8 cellular contexts compared by ENCODE assay signal in genomic region chr11:832529-833113, GRCh38. TPM values are rescaled to one million over a fixed set of nuclear protein-coding genes. Genes with fewer than 3 reads are reported as not detected.
DNase-seq lines count a peak whose midpoint lies in the region; ATAC-seq and TF ChIP-seq lines count a peak whose summit lies in the region.

CD151 (plus strand) TSS chr11:832952; CDS start chr11:836070, 3,118 bp downstream.

- POLR2A ChIA-PET in CD8-positive, alpha-beta T cell (lab: Charles Lee): interaction anchor here (1.2 to 4.9 kb wide), 3 partner anchors 9 to 21 kb away, joined by 4 to 24 read pairs (median 16); partner anchors contain the start of genes PNPLA2, POLR2L and TSPAN4
- POLR2A ChIA-PET in naive thymus-derived CD8-positive, alpha-beta T cell (lab: Charles Lee): interaction anchor here (1.0 to 12.0 kb wide), 4 partner anchors 10 to 42 kb away, joined by 3 to 127 read pairs (median 28); partner anchors contain the start of genes CEND1, PNPLA2, POLR2L and RPLP2

- peaks cover 20% of the 10 kb centered on the region for H3K27me3 Mint-ChIP-seq in CD8-positive, alpha-beta T cell (ENCODE audit: low read depth)
- peaks cover 0 to 25% (median 12%) of the 10 kb centered on the region in 5 donors for H3K27me3 Mint-ChIP-seq in naive thymus-derived CD8-positive, alpha-beta T cell

- peak within 1 kb of the TSS; percentile 41 for H3K4me3 ChIP-seq in CD8-positive, alpha-beta T cell (ENCODE audit: low read depth, low read length)
- peak within 1 kb of the TSS; percentile 47 to 55 for H3K4me3 ChIP-seq in aorta (ENCODE audit: low read length in 2 of 2)

- no peak within 1 kb of the TSS for H3K27ac ChIP-seq in CD8-positive, alpha-beta T cell (ENCODE audit: low read depth, low read length)
- H3K27ac ChIP-seq in aorta (ENCODE audit: low read depth in 1 of 2, low read length in 2 of 2): peak within 1 kb of the TSS; percentile 49 to 95

- H3K27me3 ChIP-seq in CD8-positive, alpha-beta T cell (ENCODE audit: insufficient read depth, low read length): peaks cover 11% of the 10 kb centered on the region
- H3K27me3 ChIP-seq in aorta (ENCODE audit: control insufficient read depth in 1 of 2, insufficient read depth in 2 of 2, low read length in 1 of 2): no peaks in the 10 kb centered on the region

- WGBS in aorta, 2 donors: 1% methylated on average over 41 to 67 of the region's 67 CpGs

- no peak within 1 kb of the TSS for H3K27ac Mint-ChIP-seq in CD8-positive, alpha-beta T cell
- peak within 1 kb of the TSS in 3 of 10 donors; percentile 21 to 25 (median 24) for H3K27ac Mint-ChIP-seq in naive thymus-derived CD8-positive, alpha-beta T cell

- DNase-seq in CD8-positive, alpha-beta T cell: peak in 6 of 7 experiments; percentile 38 to 64 (median 45)
- peak; percentile 23 for DNase-seq in NCI-H2196 treated with DMSO at 0.1 percent for 48 hours (lab: John Stamatoyannopoulos, UW; ENCODE audit: unreplicated experiment)
- DNase-seq in activated T-cell treated with anti-CD3 and anti-CD28 coated beads for 48 hours (ENCODE audit: low read depth): peak; percentile 59
- peak; percentile 47 for DNase-seq in fibroblast of gingiva (ENCODE audit: low read depth)
- DNase-seq in naive thymus-derived CD8-positive, alpha-beta T cell: peak in 2 of 10 donors; percentile 61 to 62
- DNase-seq in aorta: no peak
- no peak for DNase-seq in SKM-1 treated with dmso at 0.1 percent for 144 hours (lab: John Stamatoyannopoulos, UW; ENCODE audit: unreplicated experiment)

- H3K4me1 ChIP-seq in CD8-positive, alpha-beta T cell (ENCODE audit: insufficient read depth, low read length): peaks cover 55% of the 10 kb centered on the region
- no peaks in the 10 kb centered on the region for H3K4me1 ChIP-seq in aorta (ENCODE audit: control insufficient read depth in 1 of 2, insufficient read depth in 2 of 2, low read length in 2 of 2)

- H3K9me3 ChIP-seq in CD8-positive, alpha-beta T cell (ENCODE audit: low read length): no peaks in the 10 kb centered on the region
- no peaks in the 10 kb centered on the region for H3K9me3 ChIP-seq in aorta (ENCODE audit: control insufficient read depth, low read length)

- H3K4me3 Mint-ChIP-seq in CD8-positive, alpha-beta T cell: peak within 1 kb of the TSS; percentile 66
- H3K4me3 Mint-ChIP-seq in naive thymus-derived CD8-positive, alpha-beta T cell: peak within 1 kb of the TSS; percentile 60 to 83 (median 72)

- CTCF ChIA-PET in CD8-positive, alpha-beta T cell (lab: Charles Lee): no interaction called here

- peak; percentile 55 for ATAC-seq in CD8-positive, alpha-beta T cell
- ATAC-seq in GM19463 (IDR thresholded peaks at IDR 0.05; ENCODE audit: unreplicated experiment) (peak; percentile 57), aorta (ENCODE audit: low FRiP score) (peak; percentile 24)
- peak; percentile 56 to 60 for ATAC-seq in naive thymus-derived CD8-positive, alpha-beta T cell

- intact Hi-C loops in CD8-positive, alpha-beta T cell (cut with DNase I, micrococcal nuclease): loop anchor here in 1 of 2 experiments (1.0 kb wide), 2 partner anchors 10 to 13 kb away; partner anchors contain the start of genes POLR2L and TSPAN4
- intact Hi-C loops in aorta (cut with DNase I): no loop called here

- no peaks in the 10 kb centered on the region for H3K9me3 Mint-ChIP-seq in CD8-positive, alpha-beta T cell
- no peaks in the 10 kb centered on the region for H3K9me3 Mint-ChIP-seq in naive thymus-derived CD8-positive, alpha-beta T cell

- H3K36me3 Mint-ChIP-seq in CD8-positive, alpha-beta T cell: no peaks in the 10 kb centered on the region
- H3K36me3 Mint-ChIP-seq in naive thymus-derived CD8-positive, alpha-beta T cell: no peaks in the 10 kb centered on the region

- TF ChIP-seq CTCF in CD8-positive, alpha-beta T cell (IDR thresholded peaks at IDR 0.05): no peak

- H3K4me1 Mint-ChIP-seq in CD8-positive, alpha-beta T cell (ENCODE audit: low read depth): peaks cover 35% of the 10 kb centered on the region
- peaks cover 6 to 47% (median 40%) of the 10 kb centered on the region in 4 donors for H3K4me1 Mint-ChIP-seq in naive thymus-derived CD8-positive, alpha-beta T cell

- H3K36me3 ChIP-seq in CD8-positive, alpha-beta T cell (ENCODE audit: insufficient read depth, low read length): no peaks in the 10 kb centered on the region
- peaks cover 0 to 4% of the 10 kb centered on the region in 2 donors for H3K36me3 ChIP-seq in aorta (ENCODE audit: control insufficient read depth in 1 of 2, insufficient read depth in 2 of 2, low read length in 1 of 2)

RNA-seq across cellular contexts. Expression of gene CD151, which starts in this region (rescaled TPM):
- total RNA-seq in CD8-positive, alpha-beta T cell: 10 to 100 TPM in 1 of 2 experiments, 1 to 10 TPM in 1; 8.7 to 11.9 TPM
- 10 to 100 TPM; 20.8 to 24.3 TPM for total RNA-seq in naive thymus-derived CD8-positive, alpha-beta T cell
- polyA plus RNA-seq in naive thymus-derived CD8-positive, alpha-beta T cell: 10 to 100 TPM in 2 of 3 donors, 1 to 10 TPM in 1; 9.4 to 11.2 (median 10.2) TPM
- 100 to 1,000 TPM; 620 to 681 TPM for total RNA-seq in aorta
- 1,000 to 10,000 TPM in 1 of 2 donors, 100 to 1,000 TPM in 1; 860 to 1,186 TPM for polyA plus RNA-seq in aorta

Comparison
In these comparisons a context has a peak if more than half of its experiments do, and no peak if none do; other contexts are left out.
1. RNA of gene CD151 (total RNA-seq): 620 to 681 TPM in aorta; 20.8 to 24.3 TPM in naive thymus-derived CD8-positive, alpha-beta T cell and 8.7 to 11.9 TPM in CD8-positive, alpha-beta T cell; every median in the first group is over 10 times any median in the second.
2. RNA of gene CD151 (polyA plus RNA-seq): 860 to 1,186 TPM in aorta; 9.4 to 11.2 TPM in naive thymus-derived CD8-positive, alpha-beta T cell; every median in the first group is over 10 times any median in the second.
3. DNase-seq: peak in CD8-positive, alpha-beta T cell (6 of 7), NCI-H2196 treated with DMSO at 0.1 percent for 48 hours (single experiment), activated T-cell treated with anti-CD3 and anti-CD28 coated beads for 48 hours (single experiment) and fibroblast of gingiva (single experiment); none in aorta (0 of 2) and SKM-1 treated with dmso at 0.1 percent for 144 hours (single experiment).
4. Peak in every context shown above with its lines, with median percentiles within 50 percentile points of each other: ATAC-seq.